ENCODE assay signal across 8 cellular contexts in genomic region chr2:28750316-28751101, GRCh38. TPM values are rescaled to one million over a fixed set of nuclear protein-coding genes. Genes with fewer than 3 reads are reported as not detected.
DNase-seq lines count a peak whose midpoint lies in the region; ATAC-seq and TF ChIP-seq lines count a peak whose summit lies in the region.

No MANE protein-coding gene starts in this region.

- H3K27me3 ChIP-seq in DOHH2 (ENCODE audit: control insufficient read depth, low read length) (no peaks in the 10 kb centered on the region), vagina (no peaks in the 10 kb centered on the region)

- peaks cover 21% of the 10 kb centered on the region for H3K36me3 Mint-ChIP-seq in activated CD8-positive, alpha-beta T cell treated with anti-CD3 and anti-CD28 coated beads for 36 hours (ENCODE audit: low read depth)
- H3K36me3 Mint-ChIP-seq in natural killer cell treated with Interleukin-12 subunit alpha and Interleukin-12 subunit beta and Interleukin-15 and Interleukin-18, amount 100 ng/mL, for 72 hours = peaks cover 8% of the 10 kb centered on the region

- TF ChIP-seq POLR2A in erythroblast (IDR thresholded peaks at IDR 0.05; ENCODE audit: low read length) (no peak), vagina (IDR thresholded peaks at IDR 0.05) (no peak)

- peaks cover 51% of the 10 kb centered on the region for H3K79me2 ChIP-seq in DOHH2 (ENCODE audit: control insufficient read depth, low read length)

- peaks cover 46% of the 10 kb centered on the region for H3K4me1 Mint-ChIP-seq in activated CD8-positive, alpha-beta T cell treated with anti-CD3 and anti-CD28 coated beads for 36 hours (ENCODE audit: low read depth)
- peaks cover 29 to 51% of the 10 kb centered on the region in 2 donors for H3K4me1 Mint-ChIP-seq in natural killer cell treated with Interleukin-12 subunit alpha and Interleukin-12 subunit beta and Interleukin-15 and Interleukin-18, amount 100 ng/mL, for 72 hours (ENCODE audit: low read depth in 2 of 2)

- POLR2A ChIA-PET in activated CD8-positive, alpha-beta T cell treated with anti-CD3 and anti-CD28 coated beads for 36 hours (lab: Charles Lee) = interaction anchor here (0.7 to 2.7 kb wide), 9 partner anchors 10 to 157 kb away, joined by 3 to 14 read pairs (median 4); no protein-coding TSS in a partner anchor

- intact Hi-C loops in activated CD8-positive, alpha-beta T cell treated with anti-CD3 and anti-CD28 coated beads for 36 hours (cut with micrococcal nuclease) = loop anchor here (2.0 to 5.0 kb wide), 2 partner anchors 138 to 156 kb away; no protein-coding TSS in a partner anchor
- intact Hi-C loops in vagina (cut with DNase I) = loop anchor here (2.0 to 10.0 kb wide), 4 partner anchors 33 to 183 kb away; no protein-coding TSS in a partner anchor

- H3K27ac ChIP-seq in DOHH2 (ENCODE audit: low read depth, low read length) = peak overlapping the region; percentile 81
- H3K27ac ChIP-seq in vagina = peak overlapping the region; percentile 99

- H3K9me3 Mint-ChIP-seq in activated CD8-positive, alpha-beta T cell treated with anti-CD3 and anti-CD28 coated beads for 36 hours = no peaks in the 10 kb centered on the region
- no peaks in the 10 kb centered on the region for H3K9me3 Mint-ChIP-seq in natural killer cell treated with Interleukin-12 subunit alpha and Interleukin-12 subunit beta and Interleukin-15 and Interleukin-18, amount 100 ng/mL, for 72 hours

- H3F3A ChIP-seq in DOHH2 (ENCODE audit: control insufficient read depth, insufficient read depth) = 0 out of 2 replicates have a peak, but pooled peaks cover 5% of the 10 kb centered on the region

- peak overlapping the region; percentile 80 for H3K4me2 ChIP-seq in DOHH2 (ENCODE audit: low read length)

- no peaks in the 10 kb centered on the region for H3K27me3 Mint-ChIP-seq in activated CD8-positive, alpha-beta T cell treated with anti-CD3 and anti-CD28 coated beads for 36 hours
- H3K27me3 Mint-ChIP-seq in natural killer cell treated with Interleukin-12 subunit alpha and Interleukin-12 subunit beta and Interleukin-15 and Interleukin-18, amount 100 ng/mL, for 72 hours = no peaks in the 10 kb centered on the region

- CTCF ChIA-PET in activated CD8-positive, alpha-beta T cell treated with anti-CD3 and anti-CD28 coated beads for 36 hours (lab: Charles Lee) = interaction anchor here (2.7 to 14.7 kb wide), 2 partner anchors 11 to 155 kb away, joined by 8 to 156 read pairs; no protein-coding TSS in a partner anchor

- H3K27ac Mint-ChIP-seq in activated CD8-positive, alpha-beta T cell treated with anti-CD3 and anti-CD28 coated beads for 36 hours = peak overlapping the region; percentile 96
- peak overlapping the region; percentile 91 to 95 for H3K27ac Mint-ChIP-seq in natural killer cell treated with Interleukin-12 subunit alpha and Interleukin-12 subunit beta and Interleukin-15 and Interleukin-18, amount 100 ng/mL, for 72 hours

- H3K4me1 ChIP-seq in DOHH2 (ENCODE audit: control insufficient read depth, low read length) (peaks cover 24% of the 10 kb centered on the region), vagina (peaks cover 47% of the 10 kb centered on the region)

- no peak for ATAC-seq in activated CD8-positive, alpha-beta T cell treated with anti-CD3 and anti-CD28 coated beads for 36 hours
- no peak for ATAC-seq in natural killer cell treated with Interleukin-12 subunit alpha and Interleukin-12 subunit beta and Interleukin-15 and Interleukin-18, amount 100 ng/mL, for 72 hours

- H3K4me3 Mint-ChIP-seq in activated CD8-positive, alpha-beta T cell treated with anti-CD3 and anti-CD28 coated beads for 36 hours = peak overlapping the region; percentile 94
- H3K4me3 Mint-ChIP-seq in natural killer cell treated with Interleukin-12 subunit alpha and Interleukin-12 subunit beta and Interleukin-15 and Interleukin-18, amount 100 ng/mL, for 72 hours = peak overlapping the region; percentile 99

- DNase-seq in Kasumi-1 (lab: John Stamatoyannopoulos, UW) (peak; percentile 55 to 66), erythroblast (lab: John Stamatoyannopoulos, UW) (peak; percentile 69 to 75), vagina (ENCODE audit: extremely low spot score in 2 of 2) (no peak), NCI-H2081 treated with DMSO at 0.1 percent for 48 hours (lab: John Stamatoyannopoulos, UW) (no peak), NCI-H187 (lab: John Stamatoyannopoulos, UW) (no peak)
- peak; percentile 70 for DNase-seq in activated CD8-positive, alpha-beta T cell treated with anti-CD3 and anti-CD28 coated beads for 36 hours
- DNase-seq in natural killer cell treated with Interleukin-12 subunit alpha and Interleukin-12 subunit beta and Interleukin-15 and Interleukin-18, amount 100 ng/mL, for 72 hours (ENCODE audit: low spot score) = no peak

- H3K4me3 ChIP-seq in DOHH2 (ENCODE audit: low read length) = peak overlapping the region; percentile 91
- H3K4me3 ChIP-seq in vagina = peak overlapping the region; percentile 71 to 91

- H3K9me3 ChIP-seq in DOHH2 (ENCODE audit: control insufficient read depth, insufficient read depth, low read length) (no peaks in the 10 kb centered on the region), vagina (no peaks in the 10 kb centered on the region)

- peaks cover 16% of the 10 kb centered on the region for H4K20me1 ChIP-seq in DOHH2 (ENCODE audit: control insufficient read depth, insufficient read depth, low read depth, low read length)

- H3K9me2 ChIP-seq in DOHH2 (replicated peaks; ENCODE audit: control insufficient read depth, low read length) = no peaks in the 10 kb centered on the region

- H3K36me3 ChIP-seq in DOHH2 (ENCODE audit: control insufficient read depth, low read length) (peaks cover 18% of the 10 kb centered on the region), vagina (no peaks in the 10 kb centered on the region)

- TF ChIP-seq CTCF in DOHH2 (IDR thresholded peaks at IDR 0.05; ENCODE audit: low read depth, low read length, poor library complexity, severe bottlenecking) = no peak
- TF ChIP-seq CTCF in activated CD8-positive, alpha-beta T cell treated with anti-CD3 and anti-CD28 coated beads for 36 hours (IDR thresholded peaks at IDR 0.05) = no peak
- no peak for TF ChIP-seq CTCF in vagina (IDR thresholded peaks at IDR 0.05)

RNA-seq across cellular contexts. Expression of gene PPP1CB, which starts 1.1 kb away (rescaled TPM):
- 100 to 1,000 TPM; 206 to 216 TPM for total RNA-seq in activated CD8-positive, alpha-beta T cell treated with anti-CD3 and anti-CD28 coated beads for 36 hours
- 100 to 1,000 TPM; 188 to 299 TPM for total RNA-seq in natural killer cell treated with Interleukin-12 subunit alpha and Interleukin-12 subunit beta and Interleukin-15 and Interleukin-18, amount 100 ng/mL, for 72 hours
- 236 TPM for total RNA-seq in vagina

Comparison
In these comparisons a context has a peak if more than half of its experiments do, and no peak if none do; other contexts are left out.
1. DNase-seq: peak in Kasumi-1 (2 of 2), activated CD8-positive, alpha-beta T cell treated with anti-CD3 and anti-CD28 coated beads for 36 hours (single experiment) and erythroblast (2 of 2); none in natural killer cell treated with Interleukin-12 subunit alpha and Interleukin-12 subunit beta and Interleukin-15 and Interleukin-18, amount 100 ng/mL, for 72 hours (single experiment), vagina (0 of 2), NCI-H2081 treated with DMSO at 0.1 percent for 48 hours (single experiment) and NCI-H187 (0 of 2).